8 cellular contexts compared by ENCODE assay signal in the genomic region with DNA sequence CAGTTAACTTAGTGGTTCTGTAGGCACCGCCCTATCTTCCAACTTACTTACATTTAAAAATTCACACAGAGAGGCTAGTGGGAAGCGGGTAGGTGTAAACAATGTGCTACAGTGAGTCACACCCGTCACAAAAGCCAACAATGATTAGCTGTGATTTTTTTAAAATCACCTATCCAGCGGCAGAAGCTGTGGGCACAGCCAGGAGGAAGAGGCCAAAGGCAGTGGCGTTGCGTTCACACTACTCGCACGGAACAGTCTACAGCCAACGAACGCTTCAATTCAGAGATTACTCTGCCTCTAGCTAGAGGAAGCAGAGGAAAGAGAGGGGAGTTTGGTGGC. TPM values are rescaled to one million over a fixed set of nuclear protein-coding genes. Genes with fewer than 3 reads are reported as not detected.
DNase-seq lines count a peak whose midpoint lies in the region; ATAC-seq and TF ChIP-seq lines count a peak whose summit lies in the region.

No MANE protein-coding gene starts in this region.

- no peak overlapping the region for H3K27ac ChIP-seq in CD4-positive, alpha-beta T cell (ENCODE audit: low read depth, low read length)
- H3K27ac ChIP-seq in right cardiac atrium (ENCODE audit: low read length) (peak overlapping the region; percentile 63), skeletal muscle tissue (ENCODE audit: low read depth, low read length) (peak overlapping the region; percentile 56)

- no peak overlapping the region for H3K27ac Mint-ChIP-seq in CD4-positive, alpha-beta T cell
- H3K27ac Mint-ChIP-seq in activated CD4-positive, alpha-beta memory T cell treated with anti-CD3 and anti-CD28 coated beads, Interleukin-2, amount 10 ng/mL, durations not matched to agents 7 days and 5 days = no peak overlapping the region

- no peaks in the 10 kb centered on the region for H3K36me3 ChIP-seq in skeletal muscle tissue (ENCODE audit: control insufficient read depth in 3 of 3, insufficient read depth in 3 of 3, low read length in 3 of 3)

- peak overlapping the region; percentile 63 for H3K4me3 ChIP-seq in right cardiac atrium (ENCODE audit: low read length)
- peak overlapping the region; percentile 77 to 86 (median 81) for H3K4me3 ChIP-seq in skeletal muscle tissue (ENCODE audit: low read length in 3 of 3)

- no peaks in the 10 kb centered on the region for H3K9me3 ChIP-seq in CD4-positive, alpha-beta T cell (ENCODE audit: control insufficient read depth, low read length)
- no peaks in the 10 kb centered on the region for H3K9me3 ChIP-seq in right cardiac atrium (ENCODE audit: control insufficient read depth, low read length)
- no peaks in the 10 kb centered on the region for H3K9me3 ChIP-seq in skeletal muscle tissue (ENCODE audit: control insufficient read depth in 3 of 3, low read length in 3 of 3)

- CTCF ChIA-PET in CD4-positive, alpha-beta T cell (lab: Charles Lee) = no interaction called here
- CTCF ChIA-PET in activated CD4-positive, alpha-beta memory T cell treated with anti-CD3 and anti-CD28 coated beads, Interleukin-2, amount 10 ng/mL, durations not matched to agents 7 days and 5 days (lab: Charles Lee) = no interaction called here

- H3K4me1 ChIP-seq in right cardiac atrium (ENCODE audit: control insufficient read depth, insufficient read depth, low read length) (no peaks in the 10 kb centered on the region), skeletal muscle tissue (ENCODE audit: control insufficient read depth in 3 of 3, insufficient read depth in 3 of 3, low read length in 3 of 3) (peaks cover 14 to 25% (median 18%) of the 10 kb centered on the region in 3 donors)

- no peak for DNase-seq in CD4-positive, alpha-beta T cell
- DNase-seq in activated CD4-positive, alpha-beta memory T cell treated with anti-CD3 and anti-CD28 coated beads, Interleukin-2, amount 10 ng/mL, durations not matched to agents 7 days and 5 days = no peak
- no peak for DNase-seq in right cardiac atrium
- DNase-seq in inferior parietal cortex (ENCODE audit: extremely low spot score) = no peak
- no peak for DNase-seq in pons (ENCODE audit: low spot score)

- no peak for ATAC-seq in CD4-positive, alpha-beta T cell (ENCODE audit: poor library complexity)
- ATAC-seq in GM19452 (IDR thresholded peaks at IDR 0.05; ENCODE audit: unreplicated experiment) (peak; percentile 33), HG03457 (IDR thresholded peaks at IDR 0.05; ENCODE audit: unreplicated experiment) (peak; percentile 37), right cardiac atrium (peak; percentile 56 to 64)

- peak overlapping the region; percentile 66 for H3K4me3 Mint-ChIP-seq in CD4-positive, alpha-beta T cell
- peak overlapping the region; percentile 64 for H3K4me3 Mint-ChIP-seq in activated CD4-positive, alpha-beta memory T cell treated with anti-CD3 and anti-CD28 coated beads, Interleukin-2, amount 10 ng/mL, durations not matched to agents 7 days and 5 days

- no peaks in the 10 kb centered on the region for H3K9me3 Mint-ChIP-seq in CD4-positive, alpha-beta T cell
- no peaks in the 10 kb centered on the region for H3K9me3 Mint-ChIP-seq in activated CD4-positive, alpha-beta memory T cell treated with anti-CD3 and anti-CD28 coated beads, Interleukin-2, amount 10 ng/mL, durations not matched to agents 7 days and 5 days

- H3K36me3 Mint-ChIP-seq in CD4-positive, alpha-beta T cell (ENCODE audit: low read depth) = no peaks in the 10 kb centered on the region
- H3K36me3 Mint-ChIP-seq in activated CD4-positive, alpha-beta memory T cell treated with anti-CD3 and anti-CD28 coated beads, Interleukin-2, amount 10 ng/mL, durations not matched to agents 7 days and 5 days (ENCODE audit: low read depth) = no peaks in the 10 kb centered on the region

- intact Hi-C loops in CD4-positive, alpha-beta T cell (cut with DNase I, micrococcal nuclease) = no loop called here
- intact Hi-C loops in right cardiac atrium (cut with DNase I) = no loop called here

- H3K4me1 Mint-ChIP-seq in CD4-positive, alpha-beta T cell (ENCODE audit: low read depth) = peaks cover 34% of the 10 kb centered on the region
- H3K4me1 Mint-ChIP-seq in activated CD4-positive, alpha-beta memory T cell treated with anti-CD3 and anti-CD28 coated beads, Interleukin-2, amount 10 ng/mL, durations not matched to agents 7 days and 5 days = peaks cover 25% of the 10 kb centered on the region

- peaks cover 59% of the 10 kb centered on the region for H3K27me3 ChIP-seq in CD4-positive, alpha-beta T cell (ENCODE audit: control insufficient read depth, insufficient read depth, low read length)
- H3K27me3 ChIP-seq in right cardiac atrium (ENCODE audit: control insufficient read depth, insufficient read depth) (no peaks in the 10 kb centered on the region), skeletal muscle tissue (ENCODE audit: control insufficient read depth in 3 of 3, insufficient read depth in 3 of 3, low read length in 3 of 3) (peaks cover 4 to 15% (median 5%) of the 10 kb centered on the region in 3 donors)

- POLR2A ChIA-PET in CD4-positive, alpha-beta T cell (lab: Charles Lee) = no interaction called here
- POLR2A ChIA-PET in activated CD4-positive, alpha-beta memory T cell treated with anti-CD3 and anti-CD28 coated beads, Interleukin-2, amount 10 ng/mL, durations not matched to agents 7 days and 5 days (lab: Charles Lee) = no interaction called here

- peaks cover 75% of the 10 kb centered on the region for H3K27me3 Mint-ChIP-seq in CD4-positive, alpha-beta T cell
- peaks cover 54% of the 10 kb centered on the region for H3K27me3 Mint-ChIP-seq in activated CD4-positive, alpha-beta memory T cell treated with anti-CD3 and anti-CD28 coated beads, Interleukin-2, amount 10 ng/mL, durations not matched to agents 7 days and 5 days

- no peak for TF ChIP-seq CTCF in CD4-positive, alpha-beta T cell (IDR thresholded peaks at IDR 0.05)

- WGBS in right cardiac atrium = 2% methylated on average over 10 of the region's 10 CpGs

- H3K9ac ChIP-seq in skeletal muscle tissue (ENCODE audit: low read depth in 1 of 3, low read length in 3 of 3) = peak overlapping the region; percentile 60 to 70 (median 65)

RNA-seq across cellular contexts. Expression of gene NLGN1, which starts 2.5 kb away (rescaled TPM):
- total RNA-seq in CD4-positive, alpha-beta T cell = not detected
- not detected for total RNA-seq in activated CD4-positive, alpha-beta memory T cell treated with anti-CD3 and anti-CD28 coated beads, Interleukin-2, amount 10 ng/mL, durations not matched to agents 7 days and 5 days
- total RNA-seq in right cardiac atrium = 1 to 10 TPM in 2 of 4 donors, under 1 TPM in 2; 0.84 to 2.2 (median 1.5) TPM
- polyA plus RNA-seq in right cardiac atrium = 0.48 TPM
- total RNA-seq in skeletal muscle tissue = 5.7 TPM
